Comparison of ENCODE assay signal across 34 cellular contexts in genomic region chr3:60517134-60517533, GRCh38.
"Had no signal": no experiment of that assay in that cellular context is flagged by ENCODE, and none has a peak within 500 bp of the region (broad histone marks: within the 10 kb centered on the region; RNA-seq: fewer than 3 reads in every experiment).

No MANE protein-coding gene starts in this region.

- H3K4me3 ChIP-seq: MG63 had no signal

- H3K27me3 ChIP-seq: MG63 had no signal

- H3K36me3 ChIP-seq: MG63 had no signal

- DNase-seq: Kasumi-1, MG63, MM.1S, MV-4-11, NCI-H1048, NCI-H1092, NCI-H1092 treated with DMSO at 0.1 percent for 48 hours, NCI-H1105, NCI-H1105 treated with DMSO at 0.1 percent for 48 hours, NCI-H1417 treated with DMSO at 0.1 percent for 48 hours, NCI-H1436, NCI-H1436 treated with DMSO at 0.1 percent for 48 hours, NCI-H1694, NCI-H1694 treated with DMSO at 0.1 percent for 48 hours, NCI-H187, NCI-H187 treated with DMSO at 0.1 percent for 48 hours, NCI-H1930, NCI-H2029, NCI-H2029 treated with DMSO at 0.1 percent for 48 hours, NCI-H2081, NCI-H2081 treated with DMSO at 0.1 percent for 48 hours, NCI-H2107, NCI-H2171, NCI-H2171 treated with DMSO at 0.1 percent for 48 hours, NCI-H2227 treated with DMSO at 0.1 percent for 48 hours, NCI-H226, NCI-H345, NCI-H446, NCI-H446 treated with DMSO at 0.1 percent for 48 hours, NCI-H510A, NCI-H510A treated with DMSO at 0.1 percent for 48 hours, NCI-H524, NCI-H524 treated with DMSO at 0.1 percent for 48 hours, NCI-H526 had no signal

- H3K9me3 ChIP-seq: MG63 had no signal
